ENCODE assay signal across 22 cellular contexts in the genomic region with DNA sequence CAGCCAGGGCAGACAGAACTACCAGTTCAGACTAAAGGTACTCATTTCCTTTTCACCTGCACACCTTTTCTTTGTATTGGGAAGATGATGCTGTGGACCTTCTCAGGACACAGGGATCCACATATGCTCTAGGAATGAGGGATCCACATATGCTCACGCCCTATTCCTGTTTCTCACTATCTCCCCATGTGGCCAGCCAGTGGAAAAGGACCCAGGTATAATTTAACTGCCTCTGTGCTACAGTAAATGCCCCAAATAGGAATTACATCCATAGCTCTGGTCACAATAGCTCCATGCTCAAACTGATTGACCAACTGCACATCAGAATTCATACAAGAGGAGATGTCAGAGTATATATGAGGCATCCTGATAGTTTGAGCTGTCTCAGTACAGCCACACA. TPM values are rescaled to one million over a fixed set of nuclear protein-coding genes. Genes with fewer than 3 reads are reported as not detected.
A peak's percentile ranks its signal among the peaks of the same experiment; 100 is the strongest.
DNase-seq lines count a peak whose midpoint lies in the region; ATAC-seq, FAIRE-seq and TF ChIP-seq lines count a peak whose summit lies in the region.
"Had no signal": no experiment of that assay in that cellular context is flagged by ENCODE, and none has a peak within 500 bp of the region (broad histone marks: within the 10 kb centered on the region; RNA-seq: fewer than 3 reads in every experiment).

No MANE protein-coding gene starts in this region.

- no peak for TF ChIP-seq RAD21 in HepG2 (CRISPR knock-in tag; IDR thresholded peaks at IDR 0.05)

- intact Hi-C loops in heart left ventricle (cut with DNase I): no loop called here
- intact Hi-C loops in HepG2 (cut with micrococcal nuclease; ENCODE audit: unreplicated experiment): no loop called here

- no peaks in the 10 kb centered on the region for H4K20me1 ChIP-seq in HepG2 (ENCODE audit: insufficient read depth, low read length)

- in situ Hi-C loops in HepG2 (cut with HindIII; ENCODE audit: extremely low pct_ligation_motif_present, low pct_unique_long_range_greater_than_20kb): no loop called here

- H3K4me2 ChIP-seq in HepG2 (ENCODE audit: low read depth, low read length): no peak overlapping the region

- TF ChIP-seq EP300 in HepG2 (IDR thresholded peaks at IDR 0.05; ENCODE audit: low read depth in 2 of 2, low read length in 2 of 2) (no peak), HepG2 (CRISPR knock-in tag; IDR thresholded peaks at IDR 0.05; ENCODE audit: borderline replicate concordance) (no peak)

- H3K4me1 ChIP-seq in right atrium auricular region (peaks cover 0 to 35% of the 10 kb centered on the region in 2 donors), heart left ventricle (peaks cover 0 to 44% (median 4%) of the 10 kb centered on the region in 12 donors), HepG2 (ENCODE audit: insufficient read depth, low read length) (no peaks in the 10 kb centered on the region)
- H3K4me1 ChIP-seq: A549 had no signal

- TF ChIP-seq CTCF in right atrium auricular region (IDR thresholded peaks at IDR 0.05): no peak
- TF ChIP-seq CTCF in heart left ventricle (IDR thresholded peaks at IDR 0.05): no peak
- TF ChIP-seq CTCF in WI38 (IDR thresholded peaks at IDR 0.05; ENCODE audit: low read depth, low read length): 0 out of 2 replicates have a peak, but pooled peaks have one; percentile 6
- TF ChIP-seq CTCF in HepG2 (CRISPR knock-in tag; IDR thresholded peaks at IDR 0.05): no peak

- no peaks in the 10 kb centered on the region for H3K27me3 ChIP-seq in right atrium auricular region
- H3K27me3 ChIP-seq in heart left ventricle: no peaks in the 10 kb centered on the region
- no peaks in the 10 kb centered on the region for H3K27me3 ChIP-seq in HepG2 (ENCODE audit: control insufficient read depth in 1 of 2, insufficient read depth in 2 of 2, low read length in 2 of 2)
- H3K27me3 ChIP-seq: ascending aorta, gastroesophageal sphincter, spleen had no signal

- no peak overlapping the region for H2AFZ ChIP-seq in HepG2 (ENCODE audit: low read length)
- H2AFZ ChIP-seq: GM23248 had no signal

- DNase-seq in right atrium auricular region (ENCODE audit: low spot score) (no peak), heart left ventricle (no peak), inferior parietal cortex (ENCODE audit: extremely low spot score) (peak; percentile 49), HepG2 (ENCODE audit: low spot score) (no peak)
- DNase-seq: activated CD4-positive, alpha-beta T cell treated with anti-CD3 and anti-CD28 coated beads for 36 hours; activated naive CD4-positive, alpha-beta T cell treated with anti-CD3 and anti-CD28 coated beads, Interleukin-2, amount 50 U/mL, for 16 hours; COR-L47; GM23248; KBM-7; kidney; NCI-H146; spleen; stimulated activated CD4-positive, alpha-beta T cell treated with anti-CD3 and anti-CD28 coated beads, Interleukin-4, amount 100 ng/mL, for 1 hour; SW 1271 had no signal

- no TSS peak for BruUV-seq in HepG2 (replicated peaks; lab: Mats Ljungman, UMichigan)

- POLR2A ChIA-PET in HepG2 (lab: Yijun Ruan, JAX): no interaction called here

- CTCF ChIA-PET in HepG2 (lab: Yijun Ruan, JAX; ENCODE audit: low intra/inter-chr PET ratio, low total read pairs): no interaction called here

- no peak for FAIRE-seq in HepG2 (lab: Jason Lieb, UNC)
- FAIRE-seq: A549, kidney had no signal

- H3K36me3 ChIP-seq in right atrium auricular region (no peaks in the 10 kb centered on the region), heart left ventricle (no peaks in the 10 kb centered on the region), HepG2 (replicated peaks in 1 of 2; ENCODE audit: control insufficient read depth in 1 of 2, insufficient read depth in 2 of 2, low read length in 2 of 2) (no peaks in the 10 kb centered on the region)
- H3K36me3 ChIP-seq: ascending aorta, gastroesophageal sphincter, spleen had no signal

- H3K9me3 ChIP-seq in right atrium auricular region: no peaks in the 10 kb centered on the region
- no peaks in the 10 kb centered on the region for H3K9me3 ChIP-seq in heart left ventricle
- H3K9me3 ChIP-seq in HepG2 (ENCODE audit: low read length): no peaks in the 10 kb centered on the region
- H3K9me3 ChIP-seq: A549, ascending aorta, gastroesophageal sphincter, spleen had no signal

- ATAC-seq in heart left ventricle (no peak), GM18909 (IDR thresholded peaks at IDR 0.05; ENCODE audit: poor library complexity, unreplicated experiment) (no peak), GM21381 (IDR thresholded peaks at IDR 0.05; ENCODE audit: unreplicated experiment) (no peak), HG02840 (IDR thresholded peaks at IDR 0.05; ENCODE audit: low FRiP score, unreplicated experiment) (no peak), HepG2 (no peak)
- ATAC-seq: activated CD4-positive, alpha-beta T cell treated with anti-CD3 and anti-CD28 coated beads for 36 hours; gastroesophageal sphincter had no signal

- H3K79me2 ChIP-seq in HepG2 (ENCODE audit: insufficient read depth, low read length): no peaks in the 10 kb centered on the region

- H3K4me3 ChIP-seq in right atrium auricular region (no peak overlapping the region), heart left ventricle (no peak overlapping the region), WI38 (ENCODE audit: low read depth, low read length) (no peak overlapping the region), HepG2 (replicated peaks in 1 of 3; ENCODE audit: insufficient read depth in 1 of 3, low read depth in 2 of 3, low read length in 3 of 3) (no peak overlapping the region)
- H3K4me3 ChIP-seq: A549, GM23248 had no signal

- WGBS in heart left ventricle, 4 donors: 43 to 52% (median 48%) methylated on average over 1 of the region's 1 CpG
- WGBS in HepG2 (ENCODE audit: low lambda C conversion rate): 0% methylated on average over 1 of the region's 1 CpG

- no peak for TF ChIP-seq POLR2A in heart left ventricle (IDR thresholded peaks at IDR 0.05)
- TF ChIP-seq POLR2A in HepG2 (IDR thresholded peaks at IDR 0.05; ENCODE audit: insufficient read depth in 1 of 2, low read depth in 2 of 2, low read length in 2 of 2): no peak

- H3K9ac ChIP-seq in HepG2 (ENCODE audit: insufficient read depth, low read depth, low read length): no peak overlapping the region
- H3K9ac ChIP-seq: GM23248 had no signal

- peak overlapping the region; percentile 44 to 79 for H3K27ac ChIP-seq in right atrium auricular region
- H3K27ac ChIP-seq in heart left ventricle: no peak overlapping the region
- H3K27ac ChIP-seq in HepG2 (ENCODE audit: extremely low read length, insufficient read depth, low read length): no peak overlapping the region
- H3K27ac ChIP-seq: A549, ascending aorta, GM23248 had no signal

TF ChIP-seq in HepG2, 621 proteins besides CTCF, POLR2A, EP300 and RAD21 (continues in another document):
- TF ChIP-seq FLYWCH1 (CRISPR knock-in tag; IDR thresholded peaks at IDR 0.05) (no peak), ZNF329 (CRISPR knock-in tag; IDR thresholded peaks at IDR 0.05; ENCODE audit: low read depth) (no peak), ZFP90 (CRISPR knock-in tag; IDR thresholded peaks at IDR 0.05; ENCODE audit: borderline replicate concordance) (no peak), MED1 (CRISPR knock-in tag; IDR thresholded peaks at IDR 0.05) (no peak), KAT8 (CRISPR knock-in tag; IDR thresholded peaks at IDR 0.05) (no peak), REL (CRISPR knock-in tag; conservative IDR thresholded peaks at IDR 0.05) (no peak), AKAP8 (CRISPR knock-in tag; IDR thresholded peaks at IDR 0.05) (no peak)
- TF ChIP-seq, protein P1, sequence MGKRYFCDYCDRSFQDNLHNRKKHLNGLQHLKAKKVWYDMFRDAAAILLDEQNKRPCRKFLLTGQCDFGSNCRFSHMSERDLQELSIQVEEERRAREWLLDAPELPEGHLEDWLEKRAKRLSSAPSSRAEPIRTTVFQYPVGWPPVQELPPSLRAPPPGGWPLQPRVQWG (CRISPR knock-in tag; IDR thresholded peaks at IDR 0.05; ENCODE audit: borderline replicate concordance, low read depth): no peak
- TF ChIP-seq, protein P2, sequence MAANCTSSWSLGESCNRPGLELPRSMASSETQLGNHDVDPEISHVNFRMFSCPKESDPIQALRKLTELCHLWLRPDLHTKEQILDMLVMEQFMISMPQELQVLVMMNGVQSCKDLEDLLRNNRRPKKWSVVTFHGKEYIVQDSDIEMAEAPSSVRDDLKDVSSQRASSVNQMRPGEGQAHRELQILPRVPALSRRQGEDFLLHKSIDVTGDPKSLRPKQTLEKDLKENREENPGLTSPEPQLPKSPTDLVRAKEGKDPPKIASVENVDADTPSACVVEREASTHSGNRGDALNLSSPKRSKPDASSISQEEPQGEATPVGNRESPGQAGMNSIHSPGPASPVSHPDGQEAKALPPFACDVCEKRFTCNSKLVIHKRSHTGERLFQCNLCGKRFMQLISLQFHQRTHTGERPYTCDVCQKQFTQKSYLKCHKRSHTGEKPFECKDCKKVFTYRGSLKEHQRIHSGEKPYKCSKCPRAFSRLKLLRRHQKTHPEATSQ (CRISPR knock-in tag; IDR thresholded peaks at IDR 0.05; ENCODE audit: borderline replicate concordance): no peak

RNA-seq across cellular contexts. Expression of a gene that starts 43.8 kb away (rescaled TPM):
- total RNA-seq in right atrium auricular region (1 to 10 TPM; 4.4 to 4.6 TPM), heart left ventricle (1 to 10 TPM in 4 of 9 donors, under 1 TPM in 5; 0.31 to 3.9 (median 0.95) TPM), HepG2 (2016; rRNA removed; fragmentation: Illumina TruSeq; extraction: Trizol) (not detected in 2 replicates)
- polyA plus RNA-seq in heart left ventricle (under 1 TPM; 0.55 to 0.65 TPM), HepG2 (2011; rRNA removed) (not detected in 2 replicates)
- not detected in 2 replicates for total RNA-seq in HepG2 (2016; cell fraction: cytosol; rRNA removed; fragmentation: Illumina TruSeq; extraction: Trizol; ENCODE audit: low read depth)
- not detected in 2 replicates for total RNA-seq in HepG2 (2016; cell fraction: insoluble cytoplasmic fraction; rRNA removed; fragmentation: Illumina TruSeq; extraction: Trizol)
- not detected in 2 replicates for total RNA-seq in HepG2 (2016; cell fraction: membrane; rRNA removed; fragmentation: Illumina TruSeq; extraction: Trizol)
- total RNA-seq in HepG2 (2016; cell fraction: nucleus; rRNA removed; fragmentation: Illumina TruSeq; extraction: Trizol): not detected in 2 replicates
- not detected in 2 replicates for polyA plus RNA-seq in HepG2 (2011; cell fraction: cytosol; rRNA removed)
- polyA plus RNA-seq in HepG2 (2011; cell fraction: nucleus; rRNA removed): not detected in 2 replicates
- not detected in 2 replicates for polyA plus RNA-seq in HepG2 (2012)
- polyA plus RNA-seq in HepG2 (2016; cell fraction: cytosol; fragmentation: Illumina TruSeq; extraction: Trizol; ENCODE audit: low read depth): not detected in 2 replicates
- not detected in 2 replicates for polyA plus RNA-seq in HepG2 (2016; cell fraction: insoluble cytoplasmic fraction; fragmentation: Illumina TruSeq; extraction: Trizol; ENCODE audit: low read depth)
- not detected in 2 replicates for polyA plus RNA-seq in HepG2 (2016; cell fraction: membrane; fragmentation: Illumina TruSeq; extraction: Trizol; ENCODE audit: low read depth)
- not detected in 2 replicates for polyA plus RNA-seq in HepG2 (2016; cell fraction: nucleus; fragmentation: Illumina TruSeq; extraction: Trizol; ENCODE audit: insufficient read depth, low read depth)
- polyA minus RNA-seq in HepG2 (2011; rRNA and poly(A)+ RNA removed; ENCODE audit: low replicate concordance): 1.4 TPM in 1 of 2 replicates, not detected in the other
- not detected in 2 replicates for polyA minus RNA-seq in HepG2 (2011; cell fraction: cytosol; rRNA and poly(A)+ RNA removed)
- polyA minus RNA-seq in HepG2 (2011; cell fraction: nucleus; rRNA and poly(A)+ RNA removed): not detected in 2 replicates
- total RNA-seq: activated CD4-positive, alpha-beta T cell treated with anti-CD3 and anti-CD28 coated beads for 36 hours; GM23248; lung microvascular endothelial cell had no signal
- polyA plus RNA-seq: GM23248 had no signal

Comparison
In these comparisons a context has a peak if more than half of its experiments do, and no peak if none do; other contexts are left out.
1. H3K27ac ChIP-seq: peak in right atrium auricular region (2 of 2); none in heart left ventricle (0 of 12) and HepG2 (single experiment).